In genomic region chr17:10888858-10889257, GRCh38 we compare ENCODE assay signal across 26 cellular contexts. TPM values are rescaled to one million over a fixed set of nuclear protein-coding genes. Genes with fewer than 3 reads are reported as not detected.
"Had no signal": no experiment of that assay in that cellular context is flagged by ENCODE, and none has a peak within 500 bp of the region (broad histone marks: within the 10 kb centered on the region; RNA-seq: fewer than 3 reads in every experiment).

No MANE protein-coding gene starts in this region.

- ATAC-seq: HepG2, Panc1, PC-3 had no signal

- H3K4me3 ChIP-seq: MG63 had no signal

- DNase-seq: IMR-90, Karpas-422, KG1, MG63, NCI-H1092, NCI-H1105 treated with DMSO at 0.1 percent for 48 hours, NCI-H1417 treated with DMSO at 0.1 percent for 48 hours, NCI-H146, NCI-H1694 treated with DMSO at 0.1 percent for 48 hours, NCI-H1930, NCI-H2081, NCI-H2171, NCI-H226, NCI-H446, NCI-H510A, NCI-H524 treated with DMSO at 0.1 percent for 48 hours, NCI-H69, NCI-H774, PC-3, SHP77, SK-N-SH, SW 1271 had no signal

- FAIRE-seq: HepG2 had no signal

- H3K36me3 ChIP-seq: MG63 had no signal

RNA-seq across cellular contexts. Expression of gene PIRT, which starts 51.0 kb away (rescaled TPM):
- total RNA-seq: HepG2, HT-29, IMR-90, PC-3, SK-MEL-5 had no signal
